ENCODE assay signal across 26 cellular contexts in genomic region chr15:97598353-97598798, GRCh38.
DNase-seq lines count a peak whose midpoint lies in the region; ATAC-seq and TF ChIP-seq lines count a peak whose summit lies in the region.
"Had no signal": no experiment of that assay in that cellular context is flagged by ENCODE, and none has a peak within 500 bp of the region (broad histone marks: within the 10 kb centered on the region; RNA-seq: fewer than 3 reads in every experiment).

No MANE protein-coding gene starts in this region.

- H3K27me3 ChIP-seq in A673 (replicated peaks; ENCODE audit: insufficient read depth, low read depth, low read length, poor library complexity): no peaks in the 10 kb centered on the region
- no peaks in the 10 kb centered on the region for H3K27me3 ChIP-seq in esophagus squamous epithelium
- H3K27me3 ChIP-seq: BLaER1, breast epithelium, right atrium auricular region, transverse colon had no signal

- no peak for TF ChIP-seq POLR2A in esophagus squamous epithelium (IDR thresholded peaks at IDR 0.05)

- H3K9me3 ChIP-seq in A673 (ENCODE audit: low read depth, low read length, poor library complexity, severe bottlenecking): no peaks in the 10 kb centered on the region
- no peaks in the 10 kb centered on the region for H3K9me3 ChIP-seq in esophagus squamous epithelium
- H3K9me3 ChIP-seq: BLaER1, breast epithelium, right atrium auricular region, transverse colon had no signal

- TF ChIP-seq CTCF in A673 (conservative IDR thresholded peaks at IDR 0.05; ENCODE audit: low read depth, low read length) (no peak), choroid plexus epithelial cell (conservative IDR thresholded peaks at IDR 0.05; ENCODE audit: low read depth, low read length) (no peak), esophagus squamous epithelium (IDR thresholded peaks at IDR 0.05) (no peak)

- WGBS in esophagus squamous epithelium, 2 donors: 63 to 72% methylated on average over 6 of the region's 6 CpGs

- DNase-seq in A673 (ENCODE audit: low spot score) (peak; percentile 27), NCI-H1105 (lab: John Stamatoyannopoulos, UW) (peak; percentile 3), NCI-H2227 treated with DMSO at 0.1 percent for 48 hours (lab: John Stamatoyannopoulos, UW) (peak; percentile 59), choroid plexus epithelial cell (ENCODE audit: low read depth) (peak; percentile 0), esophagus squamous epithelium (lab: John Stamatoyannopoulos, UW) (no peak)
- DNase-seq: activated CD4-positive, alpha-beta T cell treated with anti-CD3 and anti-CD28 coated beads, Interleukin-2, amount 10 ng/mL, durations not matched to agents 7 days and 5 days; activated naive CD4-positive, alpha-beta T cell treated with Interleukin-2 at 50 U/mL for 16 hours; activated T-cell treated with anti-CD3 and anti-CD28 coated beads, Interleukin-2, amount 50 U/mL, for 48 hours; amniotic stem cell; effector memory CD8-positive, alpha-beta T cell; erythroblast; GDM1; head of caudate nucleus; IMR-90; NCI-H1092; NCI-H446 treated with DMSO at 0.1 percent for 48 hours; stimulated activated CD4-positive, alpha-beta T cell treated with anti-CD3 and anti-CD28 coated beads, Interleukin-2, amount 100 ng/mL, for 48 hours; transverse colon had no signal

- POLR2A ChIA-PET in A673 (lab: Charles Lee; ENCODE audit: low non-redundant PET): no interaction called here

- H3K36me3 ChIP-seq in A673 (ENCODE audit: insufficient read depth, low read length, poor library complexity, severe bottlenecking) (no peaks in the 10 kb centered on the region), esophagus squamous epithelium (no peaks in the 10 kb centered on the region)
- H3K36me3 ChIP-seq: BLaER1, breast epithelium, right atrium auricular region, transverse colon had no signal

- H3K27ac ChIP-seq in A673 (ENCODE audit: low read depth, low read length, poor library complexity, severe bottlenecking): no peak overlapping the region
- H3K27ac ChIP-seq in esophagus squamous epithelium: no peak overlapping the region
- H3K27ac ChIP-seq: BLaER1, breast epithelium, parathyroid adenoma, right atrium auricular region, transverse colon had no signal

- CTCF ChIA-PET in A673 (lab: Charles Lee): no interaction called here

- ATAC-seq in GM19395 (IDR thresholded peaks at IDR 0.05; ENCODE audit: unreplicated experiment): no peak
- no peak for ATAC-seq in HG02571 (IDR thresholded peaks at IDR 0.05; ENCODE audit: unreplicated experiment)
- ATAC-seq in HG03175 (IDR thresholded peaks at IDR 0.05; ENCODE audit: unreplicated experiment): no peak
- ATAC-seq: effector memory CD8-positive, alpha-beta T cell; WTC11 had no signal

- intact Hi-C loops in A673 (cut with micrococcal nuclease; ENCODE audit: unreplicated experiment) (no loop called here), esophagus squamous epithelium (cut with DNase I) (no loop called here)

- no peaks in the 10 kb centered on the region for H3K4me1 ChIP-seq in A673 (ENCODE audit: insufficient read depth, low read length, poor library complexity, severe bottlenecking)
- H3K4me1 ChIP-seq in esophagus squamous epithelium: no peaks in the 10 kb centered on the region
- H3K4me1 ChIP-seq: BLaER1, breast epithelium, parathyroid adenoma, right atrium auricular region, transverse colon had no signal

- no TSS peak for BruUV-seq in A673 (replicated peaks; lab: Mats Ljungman, UMichigan)

- H3K4me3 ChIP-seq in A673 (ENCODE audit: low read depth, low read length, poor library complexity, severe bottlenecking) (no peak overlapping the region), choroid plexus epithelial cell (ENCODE audit: low read depth, low read length) (no peak overlapping the region), esophagus squamous epithelium (no peak overlapping the region)
- H3K4me3 ChIP-seq: BLaER1, breast epithelium, right atrium auricular region, transverse colon had no signal
